Comparison of ENCODE assay signal across 2 cellular contexts in the genomic region with DNA sequence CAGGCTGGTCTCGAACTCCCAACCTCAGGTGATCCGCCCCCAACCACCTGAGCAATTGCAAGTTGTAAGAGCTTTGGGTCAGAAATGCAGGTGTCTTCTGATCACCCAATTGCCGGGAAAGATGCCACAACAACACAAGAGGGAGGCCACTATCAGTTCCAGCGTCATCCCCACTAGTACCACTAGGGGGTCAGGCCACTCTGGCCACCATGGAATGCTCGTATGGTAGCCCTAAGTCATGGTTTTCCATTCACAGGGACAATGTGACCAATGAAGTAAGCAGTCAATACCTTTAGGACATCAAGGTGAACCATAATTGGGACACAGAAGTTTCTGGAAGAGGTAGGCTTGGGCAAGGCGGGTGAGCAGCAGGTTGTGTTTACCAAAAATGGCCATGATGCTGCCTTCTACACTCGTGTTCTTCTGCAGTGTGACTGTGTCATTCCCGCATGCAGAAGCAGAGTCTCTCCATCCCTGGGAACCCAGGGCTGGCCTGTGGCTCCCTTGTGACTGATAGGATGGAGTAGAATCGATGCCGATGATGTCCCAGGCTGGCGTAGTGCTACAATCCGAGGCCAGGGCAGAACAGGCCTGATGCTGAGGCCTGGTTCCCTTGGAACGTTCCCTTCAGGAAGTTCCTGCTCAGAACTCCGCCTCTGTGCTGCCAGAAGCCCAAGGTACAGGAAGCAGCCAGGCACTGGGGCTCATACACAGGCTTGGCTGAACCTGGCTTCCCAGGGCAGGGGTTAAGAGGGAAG.
TF ChIP-seq lines count a peak whose summit lies in the region.

No MANE protein-coding gene starts in this region.

TF ChIP-seq in SK-N-SH, 30 proteins besides CTCF, POLR2A, EP300 and RAD21 (continued from another document):
- TF ChIP-seq, protein P1, sequence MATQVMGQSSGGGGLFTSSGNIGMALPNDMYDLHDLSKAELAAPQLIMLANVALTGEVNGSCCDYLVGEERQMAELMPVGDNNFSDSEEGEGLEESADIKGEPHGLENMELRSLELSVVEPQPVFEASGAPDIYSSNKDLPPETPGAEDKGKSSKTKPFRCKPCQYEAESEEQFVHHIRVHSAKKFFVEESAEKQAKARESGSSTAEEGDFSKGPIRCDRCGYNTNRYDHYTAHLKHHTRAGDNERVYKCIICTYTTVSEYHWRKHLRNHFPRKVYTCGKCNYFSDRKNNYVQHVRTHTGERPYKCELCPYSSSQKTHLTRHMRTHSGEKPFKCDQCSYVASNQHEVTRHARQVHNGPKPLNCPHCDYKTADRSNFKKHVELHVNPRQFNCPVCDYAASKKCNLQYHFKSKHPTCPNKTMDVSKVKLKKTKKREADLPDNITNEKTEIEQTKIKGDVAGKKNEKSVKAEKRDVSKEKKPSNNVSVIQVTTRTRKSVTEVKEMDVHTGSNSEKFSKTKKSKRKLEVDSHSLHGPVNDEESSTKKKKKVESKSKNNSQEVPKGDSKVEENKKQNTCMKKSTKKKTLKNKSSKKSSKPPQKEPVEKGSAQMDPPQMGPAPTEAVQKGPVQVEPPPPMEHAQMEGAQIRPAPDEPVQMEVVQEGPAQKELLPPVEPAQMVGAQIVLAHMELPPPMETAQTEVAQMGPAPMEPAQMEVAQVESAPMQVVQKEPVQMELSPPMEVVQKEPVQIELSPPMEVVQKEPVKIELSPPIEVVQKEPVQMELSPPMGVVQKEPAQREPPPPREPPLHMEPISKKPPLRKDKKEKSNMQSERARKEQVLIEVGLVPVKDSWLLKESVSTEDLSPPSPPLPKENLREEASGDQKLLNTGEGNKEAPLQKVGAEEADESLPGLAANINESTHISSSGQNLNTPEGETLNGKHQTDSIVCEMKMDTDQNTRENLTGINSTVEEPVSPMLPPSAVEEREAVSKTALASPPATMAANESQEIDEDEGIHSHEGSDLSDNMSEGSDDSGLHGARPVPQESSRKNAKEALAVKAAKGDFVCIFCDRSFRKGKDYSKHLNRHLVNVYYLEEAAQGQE (IDR thresholded peaks at IDR 0.05; ENCODE audit: low read depth, low read length), result no peak
- TF ChIP-seq RFX5 (IDR thresholded peaks at IDR 0.05; ENCODE audit: low read length) (no peak), MEF2A (IDR thresholded peaks at IDR 0.05; ENCODE audit: borderline replicate concordance, low read depth) (no peak)

TF ChIP-seq in SK-N-SH treated with all-trans-retinoic acid at 6 μM for 48 hours, 23 proteins besides CTCF, POLR2A, EP300 and RAD21 (continued from another document):
- TF ChIP-seq, protein P2, sequence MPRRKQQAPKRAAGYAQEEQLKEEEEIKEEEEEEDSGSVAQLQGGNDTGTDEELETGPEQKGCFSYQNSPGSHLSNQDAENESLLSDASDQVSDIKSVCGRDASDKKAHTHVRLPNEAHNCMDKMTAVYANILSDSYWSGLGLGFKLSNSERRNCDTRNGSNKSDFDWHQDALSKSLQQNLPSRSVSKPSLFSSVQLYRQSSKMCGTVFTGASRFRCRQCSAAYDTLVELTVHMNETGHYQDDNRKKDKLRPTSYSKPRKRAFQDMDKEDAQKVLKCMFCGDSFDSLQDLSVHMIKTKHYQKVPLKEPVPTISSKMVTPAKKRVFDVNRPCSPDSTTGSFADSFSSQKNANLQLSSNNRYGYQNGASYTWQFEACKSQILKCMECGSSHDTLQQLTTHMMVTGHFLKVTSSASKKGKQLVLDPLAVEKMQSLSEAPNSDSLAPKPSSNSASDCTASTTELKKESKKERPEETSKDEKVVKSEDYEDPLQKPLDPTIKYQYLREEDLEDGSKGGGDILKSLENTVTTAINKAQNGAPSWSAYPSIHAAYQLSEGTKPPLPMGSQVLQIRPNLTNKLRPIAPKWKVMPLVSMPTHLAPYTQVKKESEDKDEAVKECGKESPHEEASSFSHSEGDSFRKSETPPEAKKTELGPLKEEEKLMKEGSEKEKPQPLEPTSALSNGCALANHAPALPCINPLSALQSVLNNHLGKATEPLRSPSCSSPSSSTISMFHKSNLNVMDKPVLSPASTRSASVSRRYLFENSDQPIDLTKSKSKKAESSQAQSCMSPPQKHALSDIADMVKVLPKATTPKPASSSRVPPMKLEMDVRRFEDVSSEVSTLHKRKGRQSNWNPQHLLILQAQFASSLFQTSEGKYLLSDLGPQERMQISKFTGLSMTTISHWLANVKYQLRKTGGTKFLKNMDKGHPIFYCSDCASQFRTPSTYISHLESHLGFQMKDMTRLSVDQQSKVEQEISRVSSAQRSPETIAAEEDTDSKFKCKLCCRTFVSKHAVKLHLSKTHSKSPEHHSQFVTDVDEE (CRISPR knock-in tag; IDR thresholded peaks at IDR 0.05), result no peak
